Comparison of ENCODE assay signal across 15 cellular contexts in the genomic region with DNA sequence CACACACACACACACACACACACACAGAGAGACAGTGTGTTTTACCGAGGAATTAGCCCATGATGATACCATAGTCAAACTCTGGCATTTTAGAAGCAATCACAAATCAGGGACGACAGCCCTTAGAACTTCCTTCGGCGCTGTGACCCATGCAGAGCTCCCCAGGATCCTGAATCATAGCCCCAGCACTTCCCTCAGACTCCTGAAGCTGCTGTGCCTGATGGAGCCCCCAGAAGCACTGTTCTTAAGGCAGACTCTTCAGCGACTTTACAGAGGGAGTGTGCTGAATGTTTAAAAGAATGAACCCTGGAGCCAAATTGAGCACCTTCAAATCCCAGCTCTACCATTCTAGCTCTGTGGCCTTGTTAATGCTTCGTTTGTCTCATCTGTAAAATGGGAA.
DNase-seq lines count a peak whose midpoint lies in the region; ATAC-seq and TF ChIP-seq lines count a peak whose summit lies in the region.
"Had no signal": no experiment of that assay in that cellular context is flagged by ENCODE, and none has a peak within 500 bp of the region (broad histone marks: within the 10 kb centered on the region; RNA-seq: fewer than 3 reads in every experiment).

No MANE protein-coding gene starts in this region.

- H2AK5ac ChIP-seq in mesenchymal stem cell (ENCODE audit: low read length, severe bottlenecking) = peak overlapping the region; percentile 17

- H3K18ac ChIP-seq in mesenchymal stem cell (ENCODE audit: low read depth in 1 of 2, low read length in 2 of 2) = no peak overlapping the region

- no peak for TF ChIP-seq CTCF in Panc1 (IDR thresholded peaks at IDR 0.05)
- no peak for TF ChIP-seq CTCF in neural crest cell (conservative IDR thresholded peaks at IDR 0.05)
- TF ChIP-seq CTCF in activated CD8-positive, alpha-beta T cell treated with anti-CD3 and anti-CD28 coated beads for 36 hours (IDR thresholded peaks at IDR 0.05) = no peak

- H3K27me3 ChIP-seq in Panc1 (ENCODE audit: control insufficient read depth, insufficient read depth, low read length) (no peaks in the 10 kb centered on the region), mesenchymal stem cell (ENCODE audit: control insufficient read depth in 1 of 2, insufficient read depth in 1 of 2, low read length in 2 of 2) (no peaks in the 10 kb centered on the region)

- no peak overlapping the region for H3K9ac ChIP-seq in mesenchymal stem cell (ENCODE audit: low read length)

- no peak overlapping the region for H2BK5ac ChIP-seq in mesenchymal stem cell (ENCODE audit: low read depth, low read length, poor library complexity, severe bottlenecking)

- in situ Hi-C loops in Panc1 (cut with HindIII; ENCODE audit: low pct_unique_long_range_greater_than_20kb, low sequenced_read_pairs) = no loop called here

- no peaks in the 10 kb centered on the region for H3K4me1 Mint-ChIP-seq in neural crest cell
- H3K4me1 Mint-ChIP-seq in activated CD8-positive, alpha-beta T cell treated with anti-CD3 and anti-CD28 coated beads for 36 hours (ENCODE audit: low read depth) = no peaks in the 10 kb centered on the region
- H3K4me1 Mint-ChIP-seq: B cell had no signal

- H2BK15ac ChIP-seq in mesenchymal stem cell (ENCODE audit: low read depth, poor library complexity, severe bottlenecking) = no peak overlapping the region

- CTCF ChIA-PET in Panc1 (lab: Charles Lee) = no interaction called here
- CTCF ChIA-PET in activated CD8-positive, alpha-beta T cell treated with anti-CD3 and anti-CD28 coated beads for 36 hours (lab: Charles Lee) = interaction anchor here (1.3 kb wide), 1 partner anchor 39 kb away, joined by 3 read pairs; no protein-coding TSS in a partner anchor

- H3K4me2 ChIP-seq in mesenchymal stem cell (ENCODE audit: low read length, poor library complexity, severe bottlenecking) = no peak overlapping the region

- intact Hi-C loops in Panc1 (cut with micrococcal nuclease; ENCODE audit: unreplicated experiment) = no loop called here
- intact Hi-C loops in activated CD8-positive, alpha-beta T cell treated with anti-CD3 and anti-CD28 coated beads for 36 hours (cut with micrococcal nuclease) = no loop called here

- WGBS in mesenchymal stem cell = 68% methylated on average over 5 of the region's 6 CpGs

- no peak overlapping the region for H2BK120ac ChIP-seq in mesenchymal stem cell (ENCODE audit: low read depth, low read length)

- H3K36me3 ChIP-seq in Panc1 (ENCODE audit: control insufficient read depth, insufficient read depth, low read length) (no peaks in the 10 kb centered on the region), mesenchymal stem cell (ENCODE audit: control insufficient read depth in 1 of 2, insufficient read depth in 2 of 2, low read depth in 1 of 2, low read length in 2 of 2) (no peaks in the 10 kb centered on the region)

- no peaks in the 10 kb centered on the region for H3K36me3 Mint-ChIP-seq in neural crest cell (ENCODE audit: low read depth)
- H3K36me3 Mint-ChIP-seq in activated CD8-positive, alpha-beta T cell treated with anti-CD3 and anti-CD28 coated beads for 36 hours (ENCODE audit: low read depth) = no peaks in the 10 kb centered on the region

- H3K27me3 Mint-ChIP-seq in neural crest cell (ENCODE audit: low read depth) = no peaks in the 10 kb centered on the region
- no peaks in the 10 kb centered on the region for H3K27me3 Mint-ChIP-seq in activated CD8-positive, alpha-beta T cell treated with anti-CD3 and anti-CD28 coated beads for 36 hours
- H3K27me3 Mint-ChIP-seq: CD4-positive, alpha-beta T cell had no signal

- H3K4me3 ChIP-seq in Panc1 (ENCODE audit: low read depth in 2 of 2, low read length in 2 of 2) (no peak overlapping the region), mesenchymal stem cell (ENCODE audit: insufficient read depth in 1 of 2, low read depth in 1 of 2, low read length in 2 of 2) (no peak overlapping the region)
- H3K4me3 ChIP-seq: GM12878 had no signal

- DNase-seq in Panc1 (ENCODE audit: low read depth, low spot score) (no peak), mesenchymal stem cell (no peak), neural crest cell (ENCODE audit: low read depth, low spot score) (no peak), SIG-M5 (lab: John Stamatoyannopoulos, UW) (no peak)
- no peak for DNase-seq in activated naive CD4-positive, alpha-beta T cell (lab: John Stamatoyannopoulos, UW)
- DNase-seq in activated CD8-positive, alpha-beta T cell treated with anti-CD3 and anti-CD28 coated beads for 36 hours = no peak
- DNase-seq: ACHN; C1 segment of cervical spinal cord; Calu3; CD4-positive, alpha-beta T cell; DMS 273 treated with DMSO at 0.1 percent for 48 hours; H7 had no signal

- no peaks in the 10 kb centered on the region for H3K79me1 ChIP-seq in mesenchymal stem cell (replicated peaks; ENCODE audit: low read length, poor library complexity, severe bottlenecking)

- H3K4me1 ChIP-seq in Panc1 (ENCODE audit: control insufficient read depth, insufficient read depth, low read length) (peaks cover 6% of the 10 kb centered on the region; the same call in 1 of the 2 replicates), mesenchymal stem cell (ENCODE audit: control insufficient read depth, insufficient read depth, low read depth, low read length) (peaks cover 7% of the 10 kb centered on the region)

- peak overlapping the region; percentile 19 for H4K8ac ChIP-seq in mesenchymal stem cell (ENCODE audit: low read length)

- H2AFZ ChIP-seq in mesenchymal stem cell (ENCODE audit: low read depth, low read length) = no peak overlapping the region

- no peak overlapping the region for H3K4ac ChIP-seq in mesenchymal stem cell (ENCODE audit: low read depth in 1 of 2, low read length in 2 of 2)

- no peaks in the 10 kb centered on the region for H3K9me3 Mint-ChIP-seq in neural crest cell
- peaks cover 1% of the 10 kb centered on the region for H3K9me3 Mint-ChIP-seq in activated CD8-positive, alpha-beta T cell treated with anti-CD3 and anti-CD28 coated beads for 36 hours
- H3K9me3 Mint-ChIP-seq: CD4-positive, alpha-beta T cell had no signal

- peak overlapping the region; percentile 5 for H3K27ac Mint-ChIP-seq in neural crest cell (ENCODE audit: unreplicated experiment)
- no peak overlapping the region for H3K27ac Mint-ChIP-seq in activated CD8-positive, alpha-beta T cell treated with anti-CD3 and anti-CD28 coated beads for 36 hours
- H3K27ac Mint-ChIP-seq: B cell; CD4-positive, alpha-beta T cell had no signal

- peak overlapping the region in 1 of 2 experiments; percentile 18 for H2BK12ac ChIP-seq in mesenchymal stem cell (ENCODE audit: low read length in 2 of 2)

- H4K91ac ChIP-seq in mesenchymal stem cell (ENCODE audit: low read length) = no peak overlapping the region

- no peak overlapping the region for H3K23ac ChIP-seq in mesenchymal stem cell (ENCODE audit: low read length in 2 of 2)

- H3K14ac ChIP-seq in mesenchymal stem cell (ENCODE audit: low read length in 2 of 2) = no peak overlapping the region

- H3K4me3 Mint-ChIP-seq in neural crest cell = no peak overlapping the region
- no peak overlapping the region for H3K4me3 Mint-ChIP-seq in activated CD8-positive, alpha-beta T cell treated with anti-CD3 and anti-CD28 coated beads for 36 hours
- H3K4me3 Mint-ChIP-seq: B cell; CD4-positive, alpha-beta T cell had no signal

- ATAC-seq in Panc1 (no peak), HG02610 (IDR thresholded peaks at IDR 0.05; ENCODE audit: unreplicated experiment) (no peak)
- ATAC-seq in activated CD8-positive, alpha-beta T cell treated with anti-CD3 and anti-CD28 coated beads for 36 hours = no peak
- ATAC-seq: GM12878 had no signal

- POLR2A ChIA-PET in Panc1 (lab: Charles Lee) = no interaction called here
- POLR2A ChIA-PET in activated CD8-positive, alpha-beta T cell treated with anti-CD3 and anti-CD28 coated beads for 36 hours (lab: Charles Lee) = no interaction called here

- no peaks in the 10 kb centered on the region for H3K9me3 ChIP-seq in Panc1 (ENCODE audit: control insufficient read depth, insufficient read depth, low read depth, low read length)
- H3K9me3 ChIP-seq in mesenchymal stem cell (ENCODE audit: control insufficient read depth, low read length) = no peaks in the 10 kb centered on the region

- peak overlapping the region; percentile 18; the same call in 1 of the 2 replicates for H3K27ac ChIP-seq in Panc1 (ENCODE audit: low read length)
- no peak overlapping the region for H3K27ac ChIP-seq in mesenchymal stem cell (ENCODE audit: low read length, poor library complexity, severe bottlenecking)

- no TSS peak for BruUV-seq in Panc1 (replicated peaks; lab: Mats Ljungman, UMichigan)
